In the genomic region with DNA sequence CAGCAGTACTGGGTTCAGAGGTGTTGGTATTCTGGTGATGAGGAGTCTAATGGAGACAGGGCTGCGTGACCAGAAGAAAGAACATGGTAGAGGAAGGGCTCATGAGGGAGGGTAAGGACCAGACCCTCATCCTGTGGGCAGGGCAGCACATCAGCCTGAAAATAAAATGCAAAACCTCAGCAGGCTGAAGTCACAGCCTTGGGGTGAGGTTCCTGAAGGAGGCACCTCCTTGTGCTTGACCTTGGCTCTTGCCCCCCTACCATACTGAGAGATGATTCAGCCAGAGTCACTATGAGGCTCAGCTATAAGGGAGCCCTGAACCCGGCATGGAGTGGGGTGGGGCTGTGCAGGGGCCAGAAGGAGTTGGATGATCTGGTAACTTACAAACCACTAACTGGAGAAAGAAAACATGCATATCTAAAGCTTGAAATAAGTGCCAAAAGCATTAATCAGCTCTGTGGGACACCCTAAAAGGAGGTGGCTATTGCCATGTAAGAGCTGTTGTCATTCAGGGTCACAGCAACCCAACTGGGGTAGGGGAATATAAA, we compare ENCODE assay signal across 14 cellular contexts.
A peak's percentile ranks its signal among the peaks of the same experiment; 100 is the strongest.
DNase-seq lines count a peak whose midpoint lies in the region; FAIRE-seq and TF ChIP-seq lines count a peak whose summit lies in the region.
"Had no signal": no experiment of that assay in that cellular context is flagged by ENCODE, and none has a peak within 500 bp of the region (broad histone marks: within the 10 kb centered on the region; RNA-seq: fewer than 3 reads in every experiment).

No MANE protein-coding gene starts in this region.

- dilution Hi-C loops in keratinocyte (cut with MboI; ENCODE audit: extremely low pct_ligation_motif_present, low sequenced_read_pairs), result no loop called here

- no peak overlapping the region for H3K9ac ChIP-seq in keratinocyte (ENCODE audit: control insufficient read depth, extremely low read depth, insufficient read depth, low read length)

- H3K9me1 ChIP-seq in keratinocyte (ENCODE audit: control insufficient read depth, extremely low read depth, insufficient read depth, low read length), result no peaks in the 10 kb centered on the region

- no peak overlapping the region for H2AFZ ChIP-seq in keratinocyte (ENCODE audit: control insufficient read depth, low read length)

- in situ Hi-C loops in transverse colon (cut with MboI; ENCODE audit: low pct_ligation_motif_present in 1 of 4, low pct_unique_long_range_greater_than_20kb in 1 of 4, low sequenced_read_pairs in 3 of 4), result no loop called here
- in situ Hi-C loops in ACHN (cut with HindIII; ENCODE audit: low pct_ligation_motif_present, low pct_unique_long_range_greater_than_20kb, low sequenced_read_pairs), result no loop called here

- no peaks in the 10 kb centered on the region for H3K27me3 ChIP-seq in keratinocyte (ENCODE audit: control insufficient read depth, extremely low read depth, insufficient read depth, low read length)
- no peaks in the 10 kb centered on the region for H3K27me3 ChIP-seq in transverse colon

- peak overlapping the region; percentile 41 for H3K27ac ChIP-seq in caudate nucleus (ENCODE audit: low read depth, low read length)
- peak overlapping the region; percentile 87 for H3K27ac ChIP-seq in keratinocyte (ENCODE audit: control insufficient read depth, insufficient read depth, low read length)
- H3K27ac ChIP-seq in transverse colon, result peak overlapping the region; percentile 18 to 61 (median 28)

- no peaks in the 10 kb centered on the region for H4K20me1 ChIP-seq in keratinocyte (ENCODE audit: control insufficient read depth, extremely low read depth, insufficient read depth, low read length)

- intact Hi-C loops in transverse colon (cut with DNase I; ENCODE audit: low total_unique reads), result no loop called here

- TF ChIP-seq POLR2A in transverse colon (IDR thresholded peaks at IDR 0.05), result no peak

- no peak for TF ChIP-seq EP300 in transverse colon (IDR thresholded peaks at IDR 0.05; ENCODE audit: low read depth)

- H3K9me3 ChIP-seq in keratinocyte (ENCODE audit: control insufficient read depth, low read depth, low read length), result no peaks in the 10 kb centered on the region
- no peaks in the 10 kb centered on the region for H3K9me3 ChIP-seq in transverse colon

- H3K36me3 ChIP-seq in keratinocyte (ENCODE audit: control insufficient read depth in 2 of 2, extremely low read depth in 1 of 2, insufficient read depth in 2 of 2, low read length in 2 of 2) (no peaks in the 10 kb centered on the region), transverse colon (no peaks in the 10 kb centered on the region)

- H3K4me3 ChIP-seq in keratinocyte (ENCODE audit: control insufficient read depth in 2 of 3, extremely low read depth in 1 of 3, insufficient read depth in 2 of 3, low read depth in 1 of 3, low read length in 3 of 3) (no peak overlapping the region), transverse colon (no peak overlapping the region)

- FAIRE-seq in keratinocyte (lab: Jason Lieb, UNC), result peak; percentile 86
- FAIRE-seq: endometrium had no signal

- peak; percentile 62 for DNase-seq in HS-27A (ENCODE audit: low read depth)
- DNase-seq in caudate nucleus (lab: John Stamatoyannopoulos, UW), result no peak
- DNase-seq in keratinocyte (ENCODE audit: low read depth, low spot score), result no peak
- no peak for DNase-seq in transverse colon
- DNase-seq in stimulated activated CD4-positive, alpha-beta T cell treated with anti-CD3 and anti-CD28 coated beads, Interleukin-2, amount 100 ng/mL, for 48 hours, result no peak
- no peak for DNase-seq in Ammon's horn (ENCODE audit: low spot score)
- DNase-seq in ACHN, result no peak
- DNase-seq in anterior cingulate cortex (lab: John Stamatoyannopoulos, UW), result no peak
- DNase-seq: activated naive CD8-positive, alpha-beta T cell treated with anti-CD3 and anti-CD28 coated beads for 36 hours; DMS 273 treated with DMSO at 0.1 percent for 48 hours; naive thymus-derived CD8-positive, alpha-beta T cell; OCI-M1; stimulated activated CD4-positive, alpha-beta T cell treated with anti-CD3 and anti-CD28 coated beads, Interleukin-12 subunit alpha, Interleukin-12 subunit beta, amount 100 ng/mL, for 4 hours had no signal

- WGBS in transverse colon (ENCODE audit: low coverage in 1 of 2), 2 donors, result 78% methylated on average over 2 of the region's 2 CpGs; no CpG with 5 or more reads in 1 of the 2 donors

- TF ChIP-seq CTCF in keratinocyte (optimal IDR thresholded peaks at IDR 0.05 in 1 of 3, IDR thresholded peaks at IDR 0.05 in 1 of 3, conservative IDR thresholded peaks at IDR 0.05 in 1 of 3; ENCODE audit: extremely low read depth in 1 of 3, insufficient read depth in 2 of 3, low read length in 3 of 3), result no peak
- no peak for TF ChIP-seq CTCF in transverse colon (IDR thresholded peaks at IDR 0.05)

- H3K4me1 ChIP-seq in keratinocyte (ENCODE audit: control insufficient read depth, extremely low read depth, insufficient read depth, low read length) (peaks cover 61% of the 10 kb centered on the region), transverse colon (peaks cover 0 to 11% (median 0%) of the 10 kb centered on the region in 4 donors)

- H3K79me2 ChIP-seq in keratinocyte (ENCODE audit: control insufficient read depth, insufficient read depth, low read length), result no peaks in the 10 kb centered on the region

- H3K4me2 ChIP-seq in keratinocyte (ENCODE audit: control insufficient read depth, extremely low read depth, insufficient read depth, low read depth, low read length), result peak overlapping the region; percentile 66

Comparison
In these comparisons a context has a peak if more than half of its experiments do, and no peak if none do; other contexts are left out.
1. H3K27ac ChIP-seq: peak in every context shown above with its lines; median percentile 87 in keratinocyte; 41 in caudate nucleus; 28 in transverse colon.